In genomic region chr4:165563851-165564250, GRCh38 we compare ENCODE assay signal across 16 cellular contexts.
A peak's percentile ranks its signal among the peaks of the same experiment; 100 is the strongest.
DNase-seq lines count a peak whose midpoint lies in the region; ATAC-seq, FAIRE-seq and TF ChIP-seq lines count a peak whose summit lies in the region.
"Had no signal": no experiment of that assay in that cellular context is flagged by ENCODE, and none has a peak within 500 bp of the region (broad histone marks: within the 10 kb centered on the region; RNA-seq: fewer than 3 reads in every experiment).

No MANE protein-coding gene starts in this region.

- H3K4me2 ChIP-seq in HCT116 (ENCODE audit: low read length) (peak overlapping the region; percentile 20; the same call in 1 of the 2 replicates), endothelial cell of umbilical vein (ENCODE audit: insufficient read depth, low read length) (no peak overlapping the region), osteoblast (ENCODE audit: insufficient read depth, low read length) (peak overlapping the region; percentile 19)

- ATAC-seq in HCT116 (peak; percentile 58), GM18517 (IDR thresholded peaks at IDR 0.05; ENCODE audit: unreplicated experiment) (no peak)
- no peak for ATAC-seq in activated naive CD8-positive, alpha-beta T cell treated with anti-CD3 and anti-CD28 coated beads, Interleukin-2, amount 50 U/mL, for 24 hours

- DNase-seq in HCT116 (ENCODE audit: low read depth, low spot score) (peak; percentile 31), RWPE1 (ENCODE audit: low spot score) (peak; percentile 18), endothelial cell of umbilical vein (ENCODE audit: low read depth, low spot score) (no peak), osteoblast (ENCODE audit: insufficient read length, low spot score, missing footprints) (peak; percentile 21), Calu3 (no peak)
- DNase-seq in activated naive CD8-positive, alpha-beta T cell treated with anti-CD3 and anti-CD28 coated beads, Interleukin-2, amount 50 U/mL, for 24 hours = no peak
- no peak for DNase-seq in activated CD4-positive, CD25-positive, alpha-beta regulatory T cell (lab: John Stamatoyannopoulos, UW)
- DNase-seq: CD4-positive, alpha-beta T cell; GOT3; Karpas-422; NCI-H1436 treated with DMSO at 0.1 percent for 48 hours; NCI-H2081 treated with DMSO at 0.1 percent for 48 hours; NCI-H2227 treated with DMSO at 0.1 percent for 48 hours; NCI-H526 treated with DMSO at 0.1 percent for 48 hours had no signal

- H3K9me3 Mint-ChIP-seq in activated naive CD8-positive, alpha-beta T cell treated with anti-CD3 and anti-CD28 coated beads, Interleukin-2, amount 50 U/mL, for 24 hours = peaks cover 7% of the 10 kb centered on the region
- no peaks in the 10 kb centered on the region for H3K9me3 Mint-ChIP-seq in Calu3 (ENCODE audit: low read depth, unreplicated experiment)

- no peaks in the 10 kb centered on the region for H4K20me1 ChIP-seq in HCT116 (ENCODE audit: insufficient read depth)
- H4K20me1 ChIP-seq in endothelial cell of umbilical vein (replicated peaks; ENCODE audit: control insufficient read depth, extremely low read depth, insufficient read depth, low read length) = no peaks in the 10 kb centered on the region
- H4K20me1 ChIP-seq in osteoblast (ENCODE audit: insufficient read depth, low read length) = no peaks in the 10 kb centered on the region

- TF ChIP-seq CTCF in HCT116 (IDR thresholded peaks at IDR 0.05 in 2 of 3, conservative IDR thresholded peaks at IDR 0.05 in 1 of 3; ENCODE audit: borderline replicate concordance in 1 of 3, insufficient read depth in 1 of 3, low read depth in 2 of 3, low read length in 2 of 3) (no peak), RWPE1 (conservative IDR thresholded peaks at IDR 0.05; ENCODE audit: low read depth) (no peak), endothelial cell of umbilical vein (IDR thresholded peaks at IDR 0.05; ENCODE audit: extremely low read depth in 1 of 2, insufficient read depth in 1 of 2, low read depth in 1 of 2, low read length in 2 of 2) (no peak), osteoblast (IDR thresholded peaks at IDR 0.05; ENCODE audit: extremely low read depth, low read depth, low read length) (no peak), Calu3 (IDR thresholded peaks at IDR 0.05; ENCODE audit: unreplicated experiment) (no peak)

- no peak overlapping the region for H3K4me3 Mint-ChIP-seq in activated naive CD8-positive, alpha-beta T cell treated with anti-CD3 and anti-CD28 coated beads, Interleukin-2, amount 50 U/mL, for 24 hours
- no peak overlapping the region for H3K4me3 Mint-ChIP-seq in Calu3 (ENCODE audit: low read depth, unreplicated experiment)
- H3K4me3 Mint-ChIP-seq: B cell; CD4-positive, alpha-beta T cell had no signal

- H3K36me3 ChIP-seq in HCT116 (ENCODE audit: control insufficient read depth in 1 of 2, insufficient read depth in 2 of 2, low read length in 2 of 2) = no peaks in the 10 kb centered on the region
- H3K36me3 ChIP-seq in endothelial cell of umbilical vein (ENCODE audit: control insufficient read depth in 2 of 2, extremely low read depth in 1 of 2, insufficient read depth in 2 of 2, low read length in 2 of 2) = no peaks in the 10 kb centered on the region
- no peaks in the 10 kb centered on the region for H3K36me3 ChIP-seq in osteoblast (ENCODE audit: insufficient read depth, low read length)

- peaks cover 6% of the 10 kb centered on the region for H3K4me1 Mint-ChIP-seq in activated naive CD8-positive, alpha-beta T cell treated with anti-CD3 and anti-CD28 coated beads, Interleukin-2, amount 50 U/mL, for 24 hours
- H3K4me1 Mint-ChIP-seq in Calu3 (ENCODE audit: low read depth, unreplicated experiment) = no peaks in the 10 kb centered on the region
- H3K4me1 Mint-ChIP-seq: B cell had no signal

- no peak overlapping the region for H3K4me3 ChIP-seq in HCT116 (replicated peaks in 1 of 2; ENCODE audit: low read depth in 1 of 2, low read length in 2 of 2)
- H3K4me3 ChIP-seq in endothelial cell of umbilical vein (replicated peaks in 1 of 3; ENCODE audit: insufficient read depth in 1 of 3, low read depth in 1 of 3, low read length in 3 of 3) = no peak overlapping the region
- no peak overlapping the region for H3K4me3 ChIP-seq in osteoblast (ENCODE audit: insufficient read depth, low read length)

- no peak overlapping the region for H3K9ac ChIP-seq in HCT116 (ENCODE audit: low read length)
- no peak overlapping the region for H3K9ac ChIP-seq in endothelial cell of umbilical vein (replicated peaks; ENCODE audit: extremely low read depth, insufficient read depth, low read length)

- H3K4me1 ChIP-seq in HCT116 (ENCODE audit: control insufficient read depth in 1 of 2, insufficient read depth in 2 of 2, low read length in 2 of 2) (peaks cover 0 to 10% of the 10 kb centered on the region in 2 experiments; a peak in 1 of 4 replicates), endothelial cell of umbilical vein (ENCODE audit: control insufficient read depth, extremely low read depth, insufficient read depth, low read length) (no peaks in the 10 kb centered on the region), osteoblast (ENCODE audit: insufficient read depth, low read length) (peaks cover 4% of the 10 kb centered on the region)

- peak; percentile 46 for FAIRE-seq in endothelial cell of umbilical vein (lab: Jason Lieb, UNC)

- POLR2A ChIA-PET in HCT116 (lab: Charles Lee) (no interaction called here), RWPE1 (lab: Yijun Ruan, JAX; ENCODE audit: low non-redundant PET) (no interaction called here), endothelial cell of umbilical vein (lab: Charles Lee) (interaction anchor here (0.6 kb wide), 1 partner anchor 338 kb away, joined by 3 read pairs; no protein-coding TSS in a partner anchor)

- H3K27ac ChIP-seq in HCT116 (ENCODE audit: low read depth, low read length) (no peak overlapping the region), RWPE1 (no peak overlapping the region), endothelial cell of umbilical vein (ENCODE audit: insufficient read depth, low read depth, low read length) (no peak overlapping the region), osteoblast (ENCODE audit: low read depth, low read length) (no peak overlapping the region)

- BruUV-seq in HCT116 (replicated peaks; lab: Mats Ljungman, UMichigan) = no TSS peak
- BruUV-seq in endothelial cell of umbilical vein (replicated peaks; lab: Mats Ljungman, UMichigan) = no TSS peak
- BruUV-seq in Calu3 (replicated peaks; lab: Mats Ljungman, UMichigan) = no TSS peak

- H3K9me3 ChIP-seq in HCT116 (ENCODE audit: control insufficient read depth in 1 of 2, insufficient read depth in 1 of 2, low read depth in 1 of 2, low read length in 2 of 2) (no peaks in the 10 kb centered on the region), endothelial cell of umbilical vein (replicated peaks; ENCODE audit: control insufficient read depth, insufficient read depth, low read length) (no peaks in the 10 kb centered on the region), osteoblast (ENCODE audit: low read depth, low read length) (no peaks in the 10 kb centered on the region)

- H3K79me2 ChIP-seq in HCT116 (ENCODE audit: insufficient read depth, low read length) (no peaks in the 10 kb centered on the region), endothelial cell of umbilical vein (ENCODE audit: control insufficient read depth, insufficient read depth, low read length) (no peaks in the 10 kb centered on the region), osteoblast (ENCODE audit: insufficient read depth, low read length) (no peaks in the 10 kb centered on the region)

- no peak for TF ChIP-seq RAD21 in HCT116 (IDR thresholded peaks at IDR 0.05; ENCODE audit: low read depth)

- no peak overlapping the region for H3K27ac Mint-ChIP-seq in activated naive CD8-positive, alpha-beta T cell treated with anti-CD3 and anti-CD28 coated beads, Interleukin-2, amount 50 U/mL, for 24 hours
- no peak overlapping the region for H3K27ac Mint-ChIP-seq in Calu3 (ENCODE audit: unreplicated experiment)
- H3K27ac Mint-ChIP-seq: B cell; CD4-positive, alpha-beta T cell had no signal

- intact Hi-C loops in HCT116 (cut with micrococcal nuclease) = no loop called here
- intact Hi-C loops in endothelial cell of umbilical vein (cut with micrococcal nuclease) = no loop called here
- intact Hi-C loops in Calu3 (cut with micrococcal nuclease; ENCODE audit: unreplicated experiment) = no loop called here

- TF ChIP-seq POLR2A in HCT116 (IDR thresholded peaks at IDR 0.05; ENCODE audit: borderline replicate concordance, extremely low read depth, insufficient read depth, insufficient read length) (no peak), endothelial cell of umbilical vein (IDR thresholded peaks at IDR 0.05; ENCODE audit: low read depth, low read length) (no peak)

- H3K27me3 Mint-ChIP-seq in activated naive CD8-positive, alpha-beta T cell treated with anti-CD3 and anti-CD28 coated beads, Interleukin-2, amount 50 U/mL, for 24 hours = no peaks in the 10 kb centered on the region
- no peaks in the 10 kb centered on the region for H3K27me3 Mint-ChIP-seq in Calu3 (ENCODE audit: unreplicated experiment)
- H3K27me3 Mint-ChIP-seq: B cell had no signal

- no peaks in the 10 kb centered on the region for H3K36me3 Mint-ChIP-seq in activated naive CD8-positive, alpha-beta T cell treated with anti-CD3 and anti-CD28 coated beads, Interleukin-2, amount 50 U/mL, for 24 hours (ENCODE audit: low read depth)
- H3K36me3 Mint-ChIP-seq in Calu3 (ENCODE audit: insufficient read depth, unreplicated experiment) = no peaks in the 10 kb centered on the region

- H3K9me1 ChIP-seq in endothelial cell of umbilical vein (replicated peaks; ENCODE audit: control insufficient read depth, extremely low read depth, insufficient read depth, low read length) = no peaks in the 10 kb centered on the region

- RAD21 ChIA-PET in HCT116 (lab: Charles Lee; ENCODE audit: low non-redundant PET in 1 of 2, low total read pairs in 2 of 2, uncharacterized antibody in 2 of 2, unreplicated experiment in 2 of 2) = no interaction called here

- dilution Hi-C loops in endothelial cell of umbilical vein (cut with MboI; ENCODE audit: extremely low pct_ligation_motif_present, low sequenced_read_pairs) = no loop called here

- H3K27me3 ChIP-seq in HCT116 (ENCODE audit: insufficient read depth, low read length) = no peaks in the 10 kb centered on the region
- H3K27me3 ChIP-seq in endothelial cell of umbilical vein (ENCODE audit: control insufficient read depth in 2 of 2, insufficient read depth in 2 of 2, low read length in 2 of 2) = no peaks in the 10 kb centered on the region
- H3K27me3 ChIP-seq in osteoblast (ENCODE audit: insufficient read depth, low read length) = peaks cover 6% of the 10 kb centered on the region

- H2AFZ ChIP-seq in HCT116 (ENCODE audit: low read depth, low read length, poor library complexity, severe bottlenecking) = no peak overlapping the region
- no peak overlapping the region for H2AFZ ChIP-seq in endothelial cell of umbilical vein (ENCODE audit: low read depth, low read length)
- H2AFZ ChIP-seq in osteoblast (ENCODE audit: low read length) = no peak overlapping the region

- CTCF ChIA-PET in HCT116 (lab: Charles Lee) = no interaction called here
- CTCF ChIA-PET in RWPE1 (lab: Yijun Ruan, JAX) = interaction anchor here (0.6 kb wide), 2 partner anchors 20 to 33 kb away, joined by 3 to 5 read pairs; no protein-coding TSS in a partner anchor
- CTCF ChIA-PET in endothelial cell of umbilical vein (lab: Charles Lee) = no interaction called here
- CTCF ChIA-PET in Calu3 (lab: Charles Lee) = no interaction called here

- no peaks in the 10 kb centered on the region for H3K9me2 ChIP-seq in HCT116 (ENCODE audit: insufficient read depth)

TF ChIP-seq in endothelial cell of umbilical vein, 7 proteins besides CTCF, POLR2A, EP300 and RAD21 (continues in another document):
- no peak for TF ChIP-seq JUN (IDR thresholded peaks at IDR 0.05; ENCODE audit: borderline replicate concordance, insufficient read depth, insufficient read length, low read depth)

Comparison
In these comparisons a context has a peak if more than half of its experiments do, and no peak if none do; other contexts are left out.
1. DNase-seq: peak in HCT116 (single experiment), RWPE1 (single experiment) and osteoblast (single experiment); none in endothelial cell of umbilical vein (single experiment), activated naive CD8-positive, alpha-beta T cell treated with anti-CD3 and anti-CD28 coated beads, Interleukin-2, amount 50 U/mL, for 24 hours (single experiment), Calu3 (single experiment) and activated CD4-positive, CD25-positive, alpha-beta regulatory T cell (0 of 4).